In genomic region chr9:129568560-129569505, GRCh38 we compare ENCODE assay signal across 8 cellular contexts. TPM values are rescaled to one million over a fixed set of nuclear protein-coding genes. Genes with fewer than 3 reads are reported as not detected.
DNase-seq lines count a peak whose midpoint lies in the region; ATAC-seq lines count a peak whose summit lies in the region.

No MANE protein-coding gene starts in this region.

- CTCF ChIA-PET in activated CD4-positive, alpha-beta T cell treated with anti-CD3 and anti-CD28 coated beads for 36 hours (lab: Charles Lee), result interaction anchor here (0.9 kb wide), 1 partner anchor 30 kb away, joined by 3 read pairs; no protein-coding TSS in a partner anchor

- no peak for ATAC-seq in activated CD4-positive, alpha-beta T cell treated with anti-CD3 and anti-CD28 coated beads for 36 hours
- ATAC-seq in GM18520 (IDR thresholded peaks at IDR 0.05; ENCODE audit: unreplicated experiment), result no peak
- ATAC-seq in HG02610 (IDR thresholded peaks at IDR 0.05; ENCODE audit: unreplicated experiment), result no peak

- no peaks in the 10 kb centered on the region for H3K36me3 Mint-ChIP-seq in activated CD4-positive, alpha-beta T cell treated with anti-CD3 and anti-CD28 coated beads for 36 hours (ENCODE audit: low read depth)
- H3K36me3 Mint-ChIP-seq in activated T-helper 1 cell treated with anti-CD3 and anti-CD28 coated beads, Interleukin-12 subunit alpha, Interleukin-12 subunit beta, Interleukin-2, Interleukin-4 antibody, amounts not matched to agents 30 ng/mL and 10 ng/mL and 1 ng/mL, durations not matched to agents 14 hours and 24 hours and 36 hours (ENCODE audit: low read depth), result peaks cover 3% of the 10 kb centered on the region

- H3K9me3 Mint-ChIP-seq in activated CD4-positive, alpha-beta T cell treated with anti-CD3 and anti-CD28 coated beads for 36 hours (ENCODE audit: low read depth), result peaks cover under 1% of the 10 kb centered on the region
- peaks cover 3% of the 10 kb centered on the region for H3K9me3 Mint-ChIP-seq in activated T-helper 1 cell treated with anti-CD3 and anti-CD28 coated beads, Interleukin-12 subunit alpha, Interleukin-12 subunit beta, Interleukin-2, Interleukin-4 antibody, amounts not matched to agents 30 ng/mL and 10 ng/mL and 1 ng/mL, durations not matched to agents 14 hours and 24 hours and 36 hours

- intact Hi-C loops in activated CD4-positive, alpha-beta T cell treated with anti-CD3 and anti-CD28 coated beads for 36 hours (cut with DNase I, micrococcal nuclease), result no loop called here
- intact Hi-C loops in activated T-helper 1 cell treated with anti-CD3 and anti-CD28 coated beads, Interleukin-12 subunit alpha, Interleukin-12 subunit beta, Interleukin-2, Interleukin-4 antibody, amounts not matched to agents 30 ng/mL and 10 ng/mL and 1 ng/mL, durations not matched to agents 14 hours and 24 hours and 36 hours (cut with micrococcal nuclease), result loop anchor here (5.0 kb wide), 1 partner anchor 38 kb away; no protein-coding TSS in a partner anchor

- peaks cover 23% of the 10 kb centered on the region for H3K4me1 Mint-ChIP-seq in activated CD4-positive, alpha-beta T cell treated with anti-CD3 and anti-CD28 coated beads for 36 hours
- H3K4me1 Mint-ChIP-seq in activated T-helper 1 cell treated with anti-CD3 and anti-CD28 coated beads, Interleukin-12 subunit alpha, Interleukin-12 subunit beta, Interleukin-2, Interleukin-4 antibody, amounts not matched to agents 30 ng/mL and 10 ng/mL and 1 ng/mL, durations not matched to agents 14 hours and 24 hours and 36 hours (ENCODE audit: low read depth), result peaks cover 31% of the 10 kb centered on the region

- POLR2A ChIA-PET in activated CD4-positive, alpha-beta T cell treated with anti-CD3 and anti-CD28 coated beads for 36 hours (lab: Charles Lee), result no interaction called here

- H3K27me3 Mint-ChIP-seq in activated CD4-positive, alpha-beta T cell treated with anti-CD3 and anti-CD28 coated beads for 36 hours, result peaks cover 23% of the 10 kb centered on the region
- H3K27me3 Mint-ChIP-seq in activated T-helper 1 cell treated with anti-CD3 and anti-CD28 coated beads, Interleukin-12 subunit alpha, Interleukin-12 subunit beta, Interleukin-2, Interleukin-4 antibody, amounts not matched to agents 30 ng/mL and 10 ng/mL and 1 ng/mL, durations not matched to agents 14 hours and 24 hours and 36 hours (ENCODE audit: insufficient read depth), result peaks cover 25% of the 10 kb centered on the region

- no peak overlapping the region for H3K27ac Mint-ChIP-seq in activated CD4-positive, alpha-beta T cell treated with anti-CD3 and anti-CD28 coated beads for 36 hours
- no peak overlapping the region for H3K27ac Mint-ChIP-seq in activated T-helper 1 cell treated with anti-CD3 and anti-CD28 coated beads, Interleukin-12 subunit alpha, Interleukin-12 subunit beta, Interleukin-2, Interleukin-4 antibody, amounts not matched to agents 30 ng/mL and 10 ng/mL and 1 ng/mL, durations not matched to agents 14 hours and 24 hours and 36 hours

- peak overlapping the region; percentile 52 for H3K4me3 Mint-ChIP-seq in activated CD4-positive, alpha-beta T cell treated with anti-CD3 and anti-CD28 coated beads for 36 hours
- H3K4me3 Mint-ChIP-seq in activated T-helper 1 cell treated with anti-CD3 and anti-CD28 coated beads, Interleukin-12 subunit alpha, Interleukin-12 subunit beta, Interleukin-2, Interleukin-4 antibody, amounts not matched to agents 30 ng/mL and 10 ng/mL and 1 ng/mL, durations not matched to agents 14 hours and 24 hours and 36 hours, result peak overlapping the region; percentile 81

- peak; percentile 50 for DNase-seq in activated CD4-positive, alpha-beta T cell treated with anti-CD3 and anti-CD28 coated beads for 36 hours
- DNase-seq in activated CD4-positive, alpha-beta T cell treated with anti-CD3 and anti-CD28 coated beads for 48 hours, result no peak
- DNase-seq in activated T-helper 1 cell treated with anti-CD3 and anti-CD28 coated beads, Interleukin-12 subunit alpha, Interleukin-12 subunit beta, Interleukin-2, Interleukin-4 antibody, amounts not matched to agents 30 ng/mL and 10 ng/mL and 1 ng/mL, durations not matched to agents 14 hours and 24 hours and 36 hours (ENCODE audit: low spot score), result no peak
- peak; percentile 61 for DNase-seq in globus pallidus (ENCODE audit: low spot score)
- peak in 38 of 56 donors; percentile 13 to 88 (median 49) for DNase-seq in nucleus accumbens (lab: John Stamatoyannopoulos, UW)
- DNase-seq in NCI-H1436 (lab: John Stamatoyannopoulos, UW), result no peak

RNA-seq across cellular contexts. Expression of gene C9orf50, which starts 52.1 kb away (rescaled TPM):
- not detected for total RNA-seq in activated CD4-positive, alpha-beta T cell treated with anti-CD3 and anti-CD28 coated beads for 36 hours
- not detected in 2 replicates for total RNA-seq in activated T-helper 1 cell treated with anti-CD3 and anti-CD28 coated beads, Interleukin-12 subunit alpha, Interleukin-12 subunit beta, Interleukin-2, Interleukin-4 antibody, amounts not matched to agents 30 ng/mL and 10 ng/mL and 1 ng/mL, durations not matched to agents 14 hours and 24 hours and 36 hours

RNA-seq across cellular contexts. Expression of gene NTMT1, which starts 57.1 kb away (rescaled TPM):
- 10 to 100 TPM; 50.1 to 69.2 TPM for total RNA-seq in activated CD4-positive, alpha-beta T cell treated with anti-CD3 and anti-CD28 coated beads for 36 hours
- 67.1 and 67.3 TPM in 2 replicates for total RNA-seq in activated T-helper 1 cell treated with anti-CD3 and anti-CD28 coated beads, Interleukin-12 subunit alpha, Interleukin-12 subunit beta, Interleukin-2, Interleukin-4 antibody, amounts not matched to agents 30 ng/mL and 10 ng/mL and 1 ng/mL, durations not matched to agents 14 hours and 24 hours and 36 hours

Comparison
In these comparisons a context has a peak if more than half of its experiments do, and no peak if none do; other contexts are left out.
1. DNase-seq: peak in activated CD4-positive, alpha-beta T cell treated with anti-CD3 and anti-CD28 coated beads for 36 hours (single experiment), globus pallidus (single experiment) and nucleus accumbens (38 of 56); none in activated CD4-positive, alpha-beta T cell treated with anti-CD3 and anti-CD28 coated beads for 48 hours (single experiment), activated T-helper 1 cell treated with anti-CD3 and anti-CD28 coated beads, Interleukin-12 subunit alpha, Interleukin-12 subunit beta, Interleukin-2, Interleukin-4 antibody, amounts not matched to agents 30 ng/mL and 10 ng/mL and 1 ng/mL, durations not matched to agents 14 hours and 24 hours and 36 hours (single experiment) and NCI-H1436 (single experiment).